Comparison of ENCODE assay signal across 8 cellular contexts in genomic region chrX:9465380-9466114, GRCh38. TPM values are rescaled to one million over a fixed set of nuclear protein-coding genes. Genes with fewer than 3 reads are reported as not detected.
DNase-seq lines count a peak whose midpoint lies in the region; TF ChIP-seq lines count a peak whose summit lies in the region.

No MANE protein-coding gene starts in this region.

- H3K4me3 Mint-ChIP-seq in HFFc6: peak overlapping the region; percentile 46

- no peaks in the 10 kb centered on the region for H3K27me3 ChIP-seq in SJSA1 (replicated peaks)

- DNase-seq in Daoy (ENCODE audit: low read depth): peak; percentile 5
- no peak for DNase-seq in HFFc6
- DNase-seq in SJSA1 (ENCODE audit: low read depth in 1 of 2, low spot score in 2 of 2): peak in 1 of 2 experiments; percentile 28
- DNase-seq in astrocyte of the spinal cord (ENCODE audit: low read depth, low spot score): no peak
- peak; percentile 7 for DNase-seq in kidney tubule cell (ENCODE audit: low spot score)
- peak in 2 of 3 donors; percentile 0 to 24 for DNase-seq in stimulated activated CD4-positive, alpha-beta T cell treated with anti-CD3 and anti-CD28 coated beads, TNF-alpha, amount 100 ng/mL, for 48 hours (ENCODE audit: low read depth in 3 of 3)
- DNase-seq in SKM-1 (lab: John Stamatoyannopoulos, UW; ENCODE audit: unreplicated experiment): no peak
- no peak for DNase-seq in NCI-H1105 (lab: John Stamatoyannopoulos, UW)

- no peaks in the 10 kb centered on the region for H3K9me3 ChIP-seq in SJSA1 (replicated peaks)

- H3K9me3 Mint-ChIP-seq in HFFc6: no peaks in the 10 kb centered on the region

- H3K4me3 ChIP-seq in SJSA1: peak overlapping the region; percentile 78
- H3K4me3 ChIP-seq in astrocyte of the spinal cord (ENCODE audit: low read depth, low read length): peak overlapping the region; percentile 63

- peak overlapping the region; percentile 46 for H3K27ac ChIP-seq in SJSA1

- H3K27me3 Mint-ChIP-seq in HFFc6 (ENCODE audit: insufficient read depth): no peaks in the 10 kb centered on the region; the same call in 1 of the 2 replicates

- peaks cover 11% of the 10 kb centered on the region; the same call in 1 of the 2 replicates for H3K36me3 Mint-ChIP-seq in HFFc6 (ENCODE audit: low read depth)

- H3K4me1 Mint-ChIP-seq in HFFc6 (ENCODE audit: low read depth): peaks cover 33% of the 10 kb centered on the region

- in situ Hi-C loops in astrocyte of the spinal cord (cut with HindIII; ENCODE audit: low sequenced_read_pairs): no loop called here

- TF ChIP-seq CTCF in HFFc6 (IDR thresholded peaks at IDR 0.05) (no peak), astrocyte of the spinal cord (IDR thresholded peaks at IDR 0.05; ENCODE audit: low read depth, low read length) (no peak)

- no peak overlapping the region for H3K27ac Mint-ChIP-seq in HFFc6

- peaks cover 37% of the 10 kb centered on the region for H3K4me1 ChIP-seq in SJSA1 (replicated peaks)

- peaks cover 4% of the 10 kb centered on the region; the same call in 1 of the 2 replicates for H3K36me3 ChIP-seq in SJSA1

RNA-seq across cellular contexts. Expression of gene TBL1X, which starts 0.7 kb away (rescaled TPM):
- 5.6 and 7.9 TPM in 2 replicates for total RNA-seq in Daoy (2014; rRNA removed; shearing (Covaris generic))
- total RNA-seq in HFFc6 (2021; fragmentation: NEBNext Ultra II Directional; extraction: Animal tissue kit (Norgen Biotek cat#: 25700)): 10 to 100 TPM; 34.4 to 53.2 (median 44.9) TPM
- 13.1 and 21.4 TPM in 2 replicates for total RNA-seq in SJSA1 (2014; rRNA removed; shearing (Covaris generic))

Comparison
In these comparisons a context has a peak if more than half of its experiments do, and no peak if none do; other contexts are left out.
1. DNase-seq: peak in Daoy (single experiment), kidney tubule cell (single experiment) and stimulated activated CD4-positive, alpha-beta T cell treated with anti-CD3 and anti-CD28 coated beads, TNF-alpha, amount 100 ng/mL, for 48 hours (2 of 3); none in HFFc6 (single experiment), astrocyte of the spinal cord (single experiment), SKM-1 (single experiment) and NCI-H1105 (single experiment).